In genomic region chr22:46439111-46439510, GRCh38 we compare ENCODE assay signal across 34 cellular contexts.
"Had no signal": no experiment of that assay in that cellular context is flagged by ENCODE, and none has a peak within 500 bp of the region (broad histone marks: within the 10 kb centered on the region; RNA-seq: fewer than 3 reads in every experiment).

No MANE protein-coding gene starts in this region.

- DNase-seq: Karpas-422, Kasumi-1, KG1, MG63, MM.1S, MV-4-11, NCI-H1048, NCI-H1092, NCI-H1092 treated with DMSO at 0.1 percent for 48 hours, NCI-H1105, NCI-H1105 treated with DMSO at 0.1 percent for 48 hours, NCI-H1417, NCI-H1417 treated with DMSO at 0.1 percent for 48 hours, NCI-H1436, NCI-H1436 treated with DMSO at 0.1 percent for 48 hours, NCI-H146, NCI-H1694, NCI-H1694 treated with DMSO at 0.1 percent for 48 hours, NCI-H187, NCI-H187 treated with DMSO at 0.1 percent for 48 hours, NCI-H1930, NCI-H2029, NCI-H2029 treated with DMSO at 0.1 percent for 48 hours, NCI-H2081, NCI-H2081 treated with DMSO at 0.1 percent for 48 hours, NCI-H2107, NCI-H2171, NCI-H2171 treated with DMSO at 0.1 percent for 48 hours, NCI-H2227 treated with DMSO at 0.1 percent for 48 hours, NCI-H226, NCI-H345, NCI-H446, NCI-H446 treated with DMSO at 0.1 percent for 48 hours had no signal

- H3K9me3 ChIP-seq: MG63 had no signal

- H3K27ac ChIP-seq: KMS-11 had no signal

- H3K4me2 ChIP-seq: KMS-11 had no signal

- H3K27me3 ChIP-seq: MG63 had no signal

- H3K9ac ChIP-seq: KMS-11 had no signal

- H3K4me3 ChIP-seq: MG63 had no signal

- H3K36me3 ChIP-seq: MG63 had no signal
